ENCODE assay signal across 40 cellular contexts in the genomic region with DNA sequence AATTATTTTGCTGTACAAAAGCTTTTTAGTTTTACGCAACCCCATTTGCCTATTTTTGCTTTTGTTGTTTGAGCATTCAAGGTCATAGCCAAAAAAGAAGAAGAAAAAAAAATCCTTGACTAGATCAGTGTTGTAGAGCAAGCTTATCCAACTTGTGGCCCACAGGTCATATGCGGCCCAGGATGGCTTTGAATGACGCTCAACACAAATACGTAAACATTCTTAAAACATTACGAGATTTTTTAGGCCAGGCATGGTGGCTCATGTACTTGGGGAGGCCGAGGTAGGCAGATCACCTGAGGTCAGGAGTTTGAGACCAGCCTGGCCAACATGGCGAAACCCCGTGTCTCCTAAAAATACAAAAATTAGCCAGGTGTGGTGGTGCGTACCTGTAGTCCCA.
"Had no signal": no experiment of that assay in that cellular context is flagged by ENCODE, and none has a peak within 500 bp of the region (broad histone marks: within the 10 kb centered on the region; RNA-seq: fewer than 3 reads in every experiment).

No MANE protein-coding gene starts in this region.

- H3K9me3 Mint-ChIP-seq: activated naive CD4-positive, alpha-beta T cell treated with anti-CD3 and anti-CD28 coated beads for 36 hours; activated naive CD4-positive, alpha-beta T cell treated with anti-CD3 and anti-CD28 coated beads, Interleukin-2, amount 10 ng/mL, durations not matched to agents 7 days and 5 days; activated naive CD4-positive, alpha-beta T cell treated with anti-CD3 and anti-CD28 coated beads, Interleukin-2, amount 50 U/mL, for 24 hours; activated naive CD4-positive, alpha-beta T cell treated with anti-CD3 and anti-CD28 coated beads, Interleukin-2, amount 50 U/mL, for 72 hours; activated naive CD8-positive, alpha-beta T cell treated with anti-CD3 and anti-CD28 coated beads for 36 hours; activated naive CD8-positive, alpha-beta T cell treated with anti-CD3 and anti-CD28 coated beads, Interleukin-2, amount 10 ng/mL, durations not matched to agents 7 days and 5 days; activated naive CD8-positive, alpha-beta T cell treated with anti-CD3 and anti-CD28 coated beads, Interleukin-2, amount 50 U/mL, for 24 hours; activated T-cell treated with anti-CD3 and anti-CD28 coated beads, Interleukin-2, amount 50 U/mL, for 24 hours; activated T-cell treated with anti-CD3 and anti-CD28 coated beads, Interleukin-2, amount 50 U/mL, for 4 hours; activated T-cell treated with anti-CD3 and anti-CD28 coated beads, Interleukin-2, amount 50 U/mL, for 72 hours; activated T-helper 1 cell treated with anti-CD3 and anti-CD28 coated beads, Interleukin-12 subunit alpha, Interleukin-12 subunit beta, Interleukin-2, Interleukin-4 antibody, amounts not matched to agents 30 ng/mL and 10 ng/mL and 1 ng/mL, durations not matched to agents 14 hours and 24 hours and 36 hours; activated T-helper 17 cell treated with anti-CD3 and anti-CD28 coated beads, Interleukin-2, amount 50 U/mL, for 72 hours; activated T-helper 2 cell treated with anti-CD3 and anti-CD28 coated beads, Interferon-gamma antibody, Interleukin-2, Interleukin-4, amounts not matched to agents 10 μg/mL and 5 μg/mL and 100 μg/mL, durations not matched to agents 14 hours and 24 hours and 36 hours; brain; central memory CD8-positive, alpha-beta T cell had no signal

- H3K36me3 Mint-ChIP-seq: activated naive CD4-positive, alpha-beta T cell treated with anti-CD3 and anti-CD28 coated beads, Interleukin-2, amount 10 ng/mL, durations not matched to agents 7 days and 5 days; activated naive CD4-positive, alpha-beta T cell treated with anti-CD3 and anti-CD28 coated beads, Interleukin-2, amount 50 U/mL, for 24 hours; activated naive CD4-positive, alpha-beta T cell treated with anti-CD3 and anti-CD28 coated beads, Interleukin-2, amount 50 U/mL, for 72 hours; activated naive CD8-positive, alpha-beta T cell; activated naive CD8-positive, alpha-beta T cell treated with anti-CD3 and anti-CD28 coated beads for 36 hours; activated naive CD8-positive, alpha-beta T cell treated with anti-CD3 and anti-CD28 coated beads, Interleukin-2, amount 10 ng/mL, durations not matched to agents 7 days and 5 days; brain had no signal

- H3K4me3 Mint-ChIP-seq: activated naive CD4-positive, alpha-beta T cell treated with anti-CD3 and anti-CD28 coated beads for 36 hours; activated naive CD4-positive, alpha-beta T cell treated with anti-CD3 and anti-CD28 coated beads, Interleukin-2, amount 10 ng/mL, durations not matched to agents 7 days and 5 days; activated naive CD8-positive, alpha-beta T cell; activated naive CD8-positive, alpha-beta T cell treated with anti-CD3 and anti-CD28 coated beads for 36 hours; activated naive CD8-positive, alpha-beta T cell treated with anti-CD3 and anti-CD28 coated beads, Interleukin-2, amount 10 ng/mL, durations not matched to agents 7 days and 5 days; activated naive CD8-positive, alpha-beta T cell treated with anti-CD3 and anti-CD28 coated beads, Interleukin-2, amount 50 U/mL, for 24 hours; activated T-cell treated with anti-CD3 and anti-CD28 coated beads, Interleukin-2, amount 50 U/mL, for 24 hours; activated T-cell treated with anti-CD3 and anti-CD28 coated beads, Interleukin-2, amount 50 U/mL, for 4 hours; activated T-cell treated with anti-CD3 and anti-CD28 coated beads, Interleukin-2, amount 50 U/mL, for 72 hours; activated T-helper 1 cell treated with anti-CD3 and anti-CD28 coated beads, Interleukin-12 subunit alpha, Interleukin-12 subunit beta, Interleukin-2, Interleukin-4 antibody, amounts not matched to agents 30 ng/mL and 10 ng/mL and 1 ng/mL, durations not matched to agents 14 hours and 24 hours and 36 hours; activated T-helper 17 cell treated with anti-CD3 and anti-CD28 coated beads, Interleukin-2, amount 50 U/mL, for 72 hours; brain; central memory CD8-positive, alpha-beta T cell had no signal

- H3K36me3 ChIP-seq: adrenal gland, ascending aorta, brain microvascular endothelial cell, breast epithelium, cardiac muscle cell had no signal

- ATAC-seq: activated naive CD4-positive, alpha-beta T cell treated with anti-CD3 and anti-CD28 coated beads, Interleukin-2, amount 50 U/mL, for 72 hours; activated naive CD8-positive, alpha-beta T cell treated with anti-CD3 and anti-CD28 coated beads, Interleukin-2, amount 50 U/mL, for 24 hours; activated T-cell treated with anti-CD3 and anti-CD28 coated beads, Interleukin-2, amount 50 U/mL, for 4 hours; activated T-cell treated with anti-CD3 and anti-CD28 coated beads, Interleukin-2, amount 50 U/mL, for 72 hours; activated T-helper 17 cell treated with anti-CD3 and anti-CD28 coated beads, Interleukin-2, amount 50 U/mL, for 72 hours; body of pancreas had no signal

- H3K9me3 ChIP-seq: adrenal gland, ascending aorta, body of pancreas, breast epithelium had no signal

- H3K4me3 ChIP-seq: adrenal gland, ascending aorta, body of pancreas, breast epithelium, cardiac muscle cell had no signal

- DNase-seq: activated effector memory CD4-positive, alpha-beta T cell treated with anti-CD3 and anti-CD28 coated beads, Interleukin-2, amount 50 U/mL, for 16 hours; activated effector memory CD4-positive, alpha-beta T cell treated with Interleukin-2 at 50 U/mL for 16 hours; activated gamma-delta T cell; activated gamma-delta T cell treated with Interleukin-2 at 50 U/mL for 16 hours; activated naive CD4-positive, alpha-beta T cell; activated naive CD4-positive, alpha-beta T cell treated with anti-CD3 and anti-CD28 coated beads for 36 hours; activated naive CD4-positive, alpha-beta T cell treated with anti-CD3 and anti-CD28 coated beads, Interleukin-2, amount 10 ng/mL, durations not matched to agents 7 days and 5 days; activated naive CD4-positive, alpha-beta T cell treated with anti-CD3 and anti-CD28 coated beads, Interleukin-2, amount 50 U/mL, for 16 hours; activated naive CD4-positive, alpha-beta T cell treated with Interleukin-2 at 50 U/mL for 16 hours; activated naive CD8-positive, alpha-beta T cell treated with anti-CD3 and anti-CD28 coated beads for 36 hours; activated naive CD8-positive, alpha-beta T cell treated with anti-CD3 and anti-CD28 coated beads, Interleukin-2, amount 10 ng/mL, durations not matched to agents 7 days and 5 days; activated naive CD8-positive, alpha-beta T cell treated with anti-CD3 and anti-CD28 coated beads, Interleukin-2, amount 50 U/mL, for 24 hours; activated T-cell treated with anti-CD3 and anti-CD28 coated beads, Interleukin-2, amount 50 U/mL, for 1 hour; activated T-cell treated with anti-CD3 and anti-CD28 coated beads, Interleukin-2, amount 50 U/mL, for 24 hours; activated T-cell treated with anti-CD3 and anti-CD28 coated beads, Interleukin-2, amount 50 U/mL, for 4 hours; activated T-cell treated with anti-CD3 and anti-CD28 coated beads, Interleukin-2, amount 50 U/mL, for 48 hours; activated T-cell treated with anti-CD3 and anti-CD28 coated beads, Interleukin-2, amount 50 U/mL, for 72 hours; adrenal gland; amniotic stem cell; amygdala; anterior cingulate cortex; aorta; body of pancreas; brain microvascular endothelial cell; caudate nucleus; central memory CD4-positive, alpha-beta T cell; cerebellar nuclear complex had no signal

- H3K27ac ChIP-seq: adrenal gland, ascending aorta, body of pancreas, brain microvascular endothelial cell, breast epithelium, cardiac muscle cell had no signal

- H3K27ac Mint-ChIP-seq: activated naive CD4-positive, alpha-beta T cell treated with anti-CD3 and anti-CD28 coated beads for 36 hours; activated naive CD4-positive, alpha-beta T cell treated with anti-CD3 and anti-CD28 coated beads, Interleukin-2, amount 10 ng/mL, durations not matched to agents 7 days and 5 days; activated naive CD4-positive, alpha-beta T cell treated with anti-CD3 and anti-CD28 coated beads, Interleukin-2, amount 50 U/mL, for 24 hours; activated naive CD4-positive, alpha-beta T cell treated with anti-CD3 and anti-CD28 coated beads, Interleukin-2, amount 50 U/mL, for 72 hours; activated naive CD8-positive, alpha-beta T cell; activated naive CD8-positive, alpha-beta T cell treated with anti-CD3 and anti-CD28 coated beads for 36 hours; activated naive CD8-positive, alpha-beta T cell treated with anti-CD3 and anti-CD28 coated beads, Interleukin-2, amount 10 ng/mL, durations not matched to agents 7 days and 5 days; activated naive CD8-positive, alpha-beta T cell treated with anti-CD3 and anti-CD28 coated beads, Interleukin-2, amount 50 U/mL, for 24 hours; activated T-cell treated with anti-CD3 and anti-CD28 coated beads, Interleukin-2, amount 50 U/mL, for 24 hours; activated T-cell treated with anti-CD3 and anti-CD28 coated beads, Interleukin-2, amount 50 U/mL, for 72 hours; activated T-helper 1 cell treated with anti-CD3 and anti-CD28 coated beads, Interleukin-12 subunit alpha, Interleukin-12 subunit beta, Interleukin-2, Interleukin-4 antibody, amounts not matched to agents 30 ng/mL and 10 ng/mL and 1 ng/mL, durations not matched to agents 14 hours and 24 hours and 36 hours; activated T-helper 17 cell treated with anti-CD3 and anti-CD28 coated beads, Interleukin-2, amount 50 U/mL, for 72 hours; activated T-helper 2 cell treated with anti-CD3 and anti-CD28 coated beads, Interferon-gamma antibody, Interleukin-2, Interleukin-4, amounts not matched to agents 10 μg/mL and 5 μg/mL and 100 μg/mL, durations not matched to agents 14 hours and 24 hours and 36 hours had no signal

- H3K4me1 ChIP-seq: adrenal gland, ascending aorta, breast epithelium had no signal

- H3K27me3 Mint-ChIP-seq: activated naive CD4-positive, alpha-beta T cell treated with anti-CD3 and anti-CD28 coated beads, Interleukin-2, amount 50 U/mL, for 24 hours; activated naive CD8-positive, alpha-beta T cell treated with anti-CD3 and anti-CD28 coated beads for 36 hours; activated naive CD8-positive, alpha-beta T cell treated with anti-CD3 and anti-CD28 coated beads, Interleukin-2, amount 10 ng/mL, durations not matched to agents 7 days and 5 days; activated T-cell treated with anti-CD3 and anti-CD28 coated beads, Interleukin-2, amount 50 U/mL, for 24 hours; central memory CD8-positive, alpha-beta T cell had no signal

- FAIRE-seq: astrocyte, bronchial epithelial cell had no signal

- H3K27me3 ChIP-seq: adrenal gland, ascending aorta, body of pancreas, brain microvascular endothelial cell, breast epithelium, cardiac muscle cell had no signal

- H3K4me1 Mint-ChIP-seq: activated T-helper 17 cell treated with anti-CD3 and anti-CD28 coated beads, Interleukin-2, amount 50 U/mL, for 72 hours; brain had no signal
